Comparison of ENCODE assay signal across 9 cellular contexts in genomic region chr1:229430761-229431269, GRCh38. TPM values are rescaled to one million over a fixed set of nuclear protein-coding genes. Genes with fewer than 3 reads are reported as not detected.
DNase-seq lines count a peak whose midpoint lies in the region; ATAC-seq and TF ChIP-seq lines count a peak whose summit lies in the region.
"Had no signal": no experiment of that assay in that cellular context is flagged by ENCODE, and none has a peak within 500 bp of the region (broad histone marks: within the 10 kb centered on the region; RNA-seq: fewer than 3 reads in every experiment).

No MANE protein-coding gene starts in this region.

- peak; percentile 48 for DNase-seq in EL
- DNase-seq in WTC11 (ENCODE audit: low spot score) = peak; percentile 89
- DNase-seq in erythroblast (lab: John Stamatoyannopoulos, UW) = peak; percentile 52 to 61
- peak; percentile 93 for DNase-seq in nephron progenitor cell
- no peak for DNase-seq in ascending aorta (ENCODE audit: low spot score in 2 of 2)
- no peak for DNase-seq in NCI-H510A treated with DMSO at 0.1 percent for 48 hours (lab: John Stamatoyannopoulos, UW)
- DNase-seq in NCI-H748 treated with DMSO at 0.1 percent for 48 hours (lab: John Stamatoyannopoulos, UW) = no peak

- POLR2A ChIA-PET in WTC11 (lab: Charles Lee) = interaction anchor here (2.3 kb wide), 1 partner anchor 23 kb away, joined by 6 read pairs; no protein-coding TSS in a partner anchor

- CTCF ChIA-PET in WTC11 (lab: Charles Lee) = interaction anchor here (0.6 to 2.4 kb wide), 9 partner anchors 10 to 272 kb away, joined by 3 to 10 read pairs (median 3); partner anchors contain the start of gene RAB4A

- H3K27ac Mint-ChIP-seq in WTC11 (no peak overlapping the region), nephron progenitor cell (no peak overlapping the region)

- H3K4me1 ChIP-seq in ascending aorta = peaks cover 5 to 21% of the 10 kb centered on the region in 2 donors

- H3K9me3 ChIP-seq in ascending aorta = no peaks in the 10 kb centered on the region

- ATAC-seq in WTC11 (peak; percentile 71), esophagus mucosa (no peak)

- peak overlapping the region; percentile 68 for H3K4me3 Mint-ChIP-seq in WTC11
- H3K4me3 Mint-ChIP-seq in nephron progenitor cell = peak overlapping the region; percentile 61

- peak overlapping the region in 1 of 2 donors; percentile 28 for H3K4me3 ChIP-seq in ascending aorta

- no peaks in the 10 kb centered on the region for H3K36me3 ChIP-seq in ascending aorta

- TF ChIP-seq CTCF in WTC11 (IDR thresholded peaks at IDR 0.05) (no peak), nephron progenitor cell (IDR thresholded peaks at IDR 0.05) (no peak), ascending aorta (IDR thresholded peaks at IDR 0.05) (no peak)

- TF ChIP-seq POLR2A in erythroblast (IDR thresholded peaks at IDR 0.05; ENCODE audit: low read length) = no peak

- H3K27ac ChIP-seq in ascending aorta = no peak overlapping the region

- H3K4me1 Mint-ChIP-seq in WTC11 (peaks cover 20% of the 10 kb centered on the region), nephron progenitor cell (peaks cover 14% of the 10 kb centered on the region)

- H3K9me3 Mint-ChIP-seq in WTC11 (no peaks in the 10 kb centered on the region), nephron progenitor cell (peaks cover 6% of the 10 kb centered on the region)

- peaks cover 22% of the 10 kb centered on the region for H3K27me3 ChIP-seq in ascending aorta

- intact Hi-C loops in ascending aorta (cut with DNase I) = no loop called here

- H3K36me3 Mint-ChIP-seq in WTC11 (no peaks in the 10 kb centered on the region), nephron progenitor cell (ENCODE audit: low read depth) (no peaks in the 10 kb centered on the region)

- H3K27me3 Mint-ChIP-seq in WTC11 (ENCODE audit: low read depth) (peaks cover 80% of the 10 kb centered on the region), nephron progenitor cell (ENCODE audit: low read depth, poor library complexity) (peaks cover 95% of the 10 kb centered on the region)

TF ChIP-seq in WTC11, 78 proteins besides CTCF, POLR2A, EP300 and RAD21 (continues in another document):
- TF ChIP-seq ZNF423 (CRISPR knock-in tag; IDR thresholded peaks at IDR 0.05) (peak; percentile 34; the same call in 1 of the 2 replicates), E2F5 (CRISPR knock-in tag; IDR thresholded peaks at IDR 0.05) (peak; percentile 75; the same call in 1 of the 2 replicates), ESRRA (CRISPR knock-in tag; IDR thresholded peaks at IDR 0.05; ENCODE audit: borderline replicate concordance) (peak; percentile 91), KAT7 (CRISPR knock-in tag; IDR thresholded peaks at IDR 0.05; ENCODE audit: borderline replicate concordance) (no peak), ERG (CRISPR knock-in tag; IDR thresholded peaks at IDR 0.05) (no peak), AR (CRISPR knock-in tag; IDR thresholded peaks at IDR 0.05) (no peak), NR2C2 (CRISPR knock-in tag; IDR thresholded peaks at IDR 0.05) (no peak), ZNF281 (CRISPR knock-in tag; IDR thresholded peaks at IDR 0.05) (0 out of 2 replicates have a peak, but pooled peaks have one; percentile 57), SP1 (CRISPR knock-in tag; conservative IDR thresholded peaks at IDR 0.05) (peak; percentile 65; the same call in 1 of the 2 replicates), ZNF219 (CRISPR knock-in tag; IDR thresholded peaks at IDR 0.05; ENCODE audit: borderline replicate concordance) (peak; percentile 64; the same call in 1 of the 2 replicates), MAX (CRISPR knock-in tag; IDR thresholded peaks at IDR 0.05) (peak; percentile 53; the same call in 1 of the 2 replicates), ZSCAN18 (CRISPR knock-in tag; IDR thresholded peaks at IDR 0.05) (no peak), JUN (CRISPR knock-in tag; IDR thresholded peaks at IDR 0.05) (peak; percentile 95)

RNA-seq across cellular contexts. Expression of gene ACTA1, which starts 3.1 kb away (rescaled TPM):
- total RNA-seq in WTC11 (2021) = 0.78 to 1.5 TPM (median 0.96 TPM) in 3 replicates
- total RNA-seq in ascending aorta = not detected
- total RNA-seq in esophagus mucosa = 1.3 TPM
- total RNA-seq: bronchial epithelial cell had no signal

Comparison
In these comparisons a context has a peak if more than half of its experiments do, and no peak if none do; other contexts are left out.
1. DNase-seq: peak in EL (single experiment), WTC11 (single experiment), erythroblast (2 of 2) and nephron progenitor cell (single experiment); none in ascending aorta (0 of 2), NCI-H510A treated with DMSO at 0.1 percent for 48 hours (single experiment) and NCI-H748 treated with DMSO at 0.1 percent for 48 hours (single experiment).